In the genomic region with DNA sequence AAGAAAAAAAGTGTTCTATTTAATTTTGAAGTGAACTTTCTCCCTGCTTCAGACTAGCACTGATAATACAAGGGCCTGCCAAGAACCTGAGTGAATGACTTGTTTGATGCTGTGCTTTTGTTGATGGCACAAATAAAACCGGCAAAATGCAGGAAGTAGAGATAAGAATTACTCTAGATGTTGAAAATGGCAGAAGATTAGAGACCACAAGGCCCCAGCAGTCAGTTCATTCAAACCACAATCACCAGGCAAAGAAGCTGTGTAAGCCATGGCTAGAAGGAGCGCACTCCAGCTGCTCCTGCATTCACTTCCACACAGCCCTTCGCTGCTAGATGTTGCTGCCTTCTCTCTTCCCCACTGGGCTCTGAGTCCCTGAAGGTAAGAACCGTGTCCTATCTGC, we compare ENCODE assay signal across 1 cellular context.
A peak's percentile ranks its signal among the peaks of the same experiment; 100 is the strongest.
TF ChIP-seq lines count a peak whose summit lies in the region.

No MANE protein-coding gene starts in this region.

TF ChIP-seq in K562, 482 proteins besides CTCF, POLR2A, EP300 and RAD21 (continued from another document and continues in another):
- TF ChIP-seq KDM1A (IDR thresholded peaks at IDR 0.05) (0 out of 4 replicates have a peak, but pooled peaks of 1 of the 2 experiments have one; percentile 6), PRMT5 (CRISPR knock-in tag; IDR thresholded peaks at IDR 0.05) (no peak), KDM2B (CRISPR knock-in tag; IDR thresholded peaks at IDR 0.05) (no peak), FOXP4 (CRISPR knock-in tag; IDR thresholded peaks at IDR 0.05; ENCODE audit: borderline replicate concordance) (no peak), PHF21A (IDR thresholded peaks at IDR 0.05; ENCODE audit: borderline replicate concordance, low read depth) (no peak), ETV1 (tag; conservative IDR thresholded peaks at IDR 0.05; ENCODE audit: low read depth) (0 out of 2 replicates have a peak, but pooled peaks have one; percentile 25), TAL1 (IDR thresholded peaks at IDR 0.05) (peak; percentile 35), ZBTB33 (CRISPR knock-in tag; IDR thresholded peaks at IDR 0.05) (no peak), NR3C1 (CRISPR knock-in tag; IDR thresholded peaks at IDR 0.05) (no peak), SMARCE1 (IDR thresholded peaks at IDR 0.05) (peak; percentile 67; the same call in 1 of the 2 replicates), HNRNPH1 (optimal IDR thresholded peaks at IDR 0.05; ENCODE audit: low read depth, low read length) (no peak), IRF1 (CRISPR knock-in tag; IDR thresholded peaks at IDR 0.05; ENCODE audit: borderline replicate concordance) (no peak), RBM25 (IDR thresholded peaks at IDR 0.05; ENCODE audit: low read depth, low read length, severe bottlenecking) (no peak), ZBTB49 (CRISPR knock-in tag; IDR thresholded peaks at IDR 0.05; ENCODE audit: borderline replicate concordance) (no peak), NCOA4 (IDR thresholded peaks at IDR 0.05; ENCODE audit: partially characterized antibody) (no peak), ZSCAN32 (CRISPR knock-in tag; IDR thresholded peaks at IDR 0.05) (no peak), ZBTB12 (CRISPR knock-in tag; IDR thresholded peaks at IDR 0.05) (no peak), ZFP91 (CRISPR knock-in tag; IDR thresholded peaks at IDR 0.05) (no peak), ZEB2 (IDR thresholded peaks at IDR 0.05) (no peak), ATF1 (CRISPR knock-in tag; IDR thresholded peaks at IDR 0.05) (no peak), ATF1 (tag; IDR thresholded peaks at IDR 0.05) (no peak), SRSF9 (IDR thresholded peaks at IDR 0.05; ENCODE audit: borderline replicate concordance, low read depth, low read length) (no peak), NFE2 (IDR thresholded peaks at IDR 0.05; ENCODE audit: low read depth) (peak; percentile 47; the same call in 1 of the 2 replicates), RNF219 (CRISPR knock-in tag; IDR thresholded peaks at IDR 0.05) (no peak), ARID2 (IDR thresholded peaks at IDR 0.05) (no peak), TEAD4 (IDR thresholded peaks at IDR 0.05; ENCODE audit: low read length) (peak; percentile 72; the same call in 1 of the 2 replicates), TEAD4 (CRISPR knock-in tag; IDR thresholded peaks at IDR 0.05; ENCODE audit: borderline replicate concordance) (no peak), MEIS2 (IDR thresholded peaks at IDR 0.05; ENCODE audit: partially characterized antibody) (peak; percentile 18), HNRNPK (IDR thresholded peaks at IDR 0.05; ENCODE audit: low read depth, low read length, poor library complexity, severe bottlenecking) (no peak), HNRNPL (IDR thresholded peaks at IDR 0.05; ENCODE audit: low read depth, low read length) (no peak), ZNF785 (CRISPR knock-in tag; IDR thresholded peaks at IDR 0.05) (no peak), FUS (optimal IDR thresholded peaks at IDR 0.05; ENCODE audit: low read depth, low read length) (no peak), RCOR1 (IDR thresholded peaks at IDR 0.05; ENCODE audit: borderline replicate concordance in 1 of 2, low read depth in 2 of 2, low read length in 2 of 2) (peak in 1 of 2 experiments; percentile 77; a peak in 2 of 4 replicates)
- TF ChIP-seq, protein P1, sequence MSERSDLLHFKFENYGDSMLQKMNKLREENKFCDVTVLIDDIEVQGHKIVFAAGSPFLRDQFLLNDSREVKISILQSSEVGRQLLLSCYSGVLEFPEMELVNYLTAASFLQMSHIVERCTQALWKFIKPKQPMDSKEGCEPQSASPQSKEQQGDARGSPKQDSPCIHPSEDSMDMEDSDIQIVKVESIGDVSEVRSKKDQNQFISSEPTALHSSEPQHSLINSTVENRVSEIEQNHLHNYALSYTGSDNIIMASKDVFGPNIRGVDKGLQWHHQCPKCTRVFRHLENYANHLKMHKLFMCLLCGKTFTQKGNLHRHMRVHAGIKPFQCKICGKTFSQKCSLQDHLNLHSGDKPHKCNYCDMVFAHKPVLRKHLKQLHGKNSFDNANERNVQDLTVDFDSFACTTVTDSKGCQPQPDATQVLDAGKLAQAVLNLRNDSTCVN (CRISPR knock-in tag; IDR thresholded peaks at IDR 0.05), result no peak
- TF ChIP-seq, protein P2, sequence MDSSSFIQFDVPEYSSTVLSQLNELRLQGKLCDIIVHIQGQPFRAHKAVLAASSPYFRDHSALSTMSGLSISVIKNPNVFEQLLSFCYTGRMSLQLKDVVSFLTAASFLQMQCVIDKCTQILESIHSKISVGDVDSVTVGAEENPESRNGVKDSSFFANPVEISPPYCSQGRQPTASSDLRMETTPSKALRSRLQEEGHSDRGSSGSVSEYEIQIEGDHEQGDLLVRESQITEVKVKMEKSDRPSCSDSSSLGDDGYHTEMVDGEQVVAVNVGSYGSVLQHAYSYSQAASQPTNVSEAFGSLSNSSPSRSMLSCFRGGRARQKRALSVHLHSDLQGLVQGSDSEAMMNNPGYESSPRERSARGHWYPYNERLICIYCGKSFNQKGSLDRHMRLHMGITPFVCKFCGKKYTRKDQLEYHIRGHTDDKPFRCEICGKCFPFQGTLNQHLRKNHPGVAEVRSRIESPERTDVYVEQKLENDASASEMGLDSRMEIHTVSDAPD (CRISPR knock-in tag; IDR thresholded peaks at IDR 0.05), result no peak
- TF ChIP-seq, protein P3, sequence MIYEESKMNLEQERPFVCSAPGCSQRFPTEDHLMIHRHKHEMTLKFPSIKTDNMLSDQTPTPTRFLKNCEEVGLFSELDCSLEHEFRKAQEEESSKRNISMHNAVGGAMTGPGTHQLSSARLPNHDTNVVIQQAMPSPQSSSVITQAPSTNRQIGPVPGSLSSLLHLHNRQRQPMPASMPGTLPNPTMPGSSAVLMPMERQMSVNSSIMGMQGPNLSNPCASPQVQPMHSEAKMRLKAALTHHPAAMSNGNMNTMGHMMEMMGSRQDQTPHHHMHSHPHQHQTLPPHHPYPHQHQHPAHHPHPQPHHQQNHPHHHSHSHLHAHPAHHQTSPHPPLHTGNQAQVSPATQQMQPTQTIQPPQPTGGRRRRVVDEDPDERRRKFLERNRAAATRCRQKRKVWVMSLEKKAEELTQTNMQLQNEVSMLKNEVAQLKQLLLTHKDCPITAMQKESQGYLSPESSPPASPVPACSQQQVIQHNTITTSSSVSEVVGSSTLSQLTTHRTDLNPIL (CRISPR knock-in tag; IDR thresholded peaks at IDR 0.05), result no peak
